ENCODE assay signal across 12 cellular contexts in genomic region chr20:44896583-44896982, GRCh38. TPM values are rescaled to one million over a fixed set of nuclear protein-coding genes. Genes with fewer than 3 reads are reported as not detected.
DNase-seq lines count a peak whose midpoint lies in the region; ATAC-seq and TF ChIP-seq lines count a peak whose summit lies in the region.
"Had no signal": no experiment of that assay in that cellular context is flagged by ENCODE, and none has a peak within 500 bp of the region (broad histone marks: within the 10 kb centered on the region; RNA-seq: fewer than 3 reads in every experiment).

No MANE protein-coding gene starts in this region.

- no peak for ATAC-seq in central memory CD8-positive, alpha-beta T cell (replicated peaks; ENCODE audit: extremely low read depth, poor library complexity, severe bottlenecking)
- ATAC-seq in omental fat pad (ENCODE audit: low FRiP score): peak; percentile 74

- H3K9me3 Mint-ChIP-seq in central memory CD8-positive, alpha-beta T cell: no peaks in the 10 kb centered on the region

- peaks cover 31% of the 10 kb centered on the region for H3K36me3 Mint-ChIP-seq in central memory CD8-positive, alpha-beta T cell (ENCODE audit: insufficient read depth)

- peaks cover 73% of the 10 kb centered on the region for H3K4me1 Mint-ChIP-seq in central memory CD8-positive, alpha-beta T cell

- peak overlapping the region; percentile 39 for H3K4me3 Mint-ChIP-seq in central memory CD8-positive, alpha-beta T cell

- TF ChIP-seq POLR2A in NB4 (IDR thresholded peaks at IDR 0.05; ENCODE audit: extremely low read depth, insufficient read length): no peak

- DNase-seq in EH (ENCODE audit: low read depth) (peak; percentile 44), NB4 (ENCODE audit: low read depth) (peak; percentile 91), omental fat pad (ENCODE audit: low spot score) (no peak), DMS114 treated with DMSO at 0.1 percent for 48 hours (lab: John Stamatoyannopoulos, UW; ENCODE audit: unreplicated experiment) (no peak), NCI-H748 (lab: John Stamatoyannopoulos, UW; ENCODE audit: unreplicated experiment) (no peak), NCI-H2029 treated with DMSO at 0.1 percent for 48 hours (lab: John Stamatoyannopoulos, UW) (no peak), RPMI8226 (no peak)
- no peak for DNase-seq in central memory CD8-positive, alpha-beta T cell (ENCODE audit: low spot score in 2 of 2)
- DNase-seq: dermis blood vessel endothelial cell; NCI-H187 treated with DMSO at 0.1 percent for 48 hours; stimulated activated CD4-positive, alpha-beta T cell treated with anti-CD3 and anti-CD28 coated beads, Interleukin-4, amount 100 ng/mL, for 1 hour had no signal

- H3K4me3 ChIP-seq in NB4 (ENCODE audit: low read depth, low read length): peak overlapping the region; percentile 14
- H3K4me3 ChIP-seq: suprapubic skin had no signal

- no peaks in the 10 kb centered on the region for H3K27me3 Mint-ChIP-seq in central memory CD8-positive, alpha-beta T cell

- peak overlapping the region; percentile 54 for H3K27ac Mint-ChIP-seq in central memory CD8-positive, alpha-beta T cell (ENCODE audit: low read depth)

- no peak for TF ChIP-seq CTCF in NB4 (IDR thresholded peaks at IDR 0.05; ENCODE audit: low read depth, low read length)
- no peak for TF ChIP-seq CTCF in omental fat pad (IDR thresholded peaks at IDR 0.05)

RNA-seq across cellular contexts. Expression of gene YWHAB, which starts 11.1 kb away (rescaled TPM):
- 100 to 1,000 TPM; 114 to 153 (median 143) TPM for total RNA-seq in omental fat pad

RNA-seq across cellular contexts. Expression of gene PABPC1L, which starts 13.3 kb away (rescaled TPM):
- total RNA-seq in omental fat pad: 10 to 100 TPM in 2 of 4 donors, 1 to 10 TPM in 2; 5.1 to 17.1 (median 10.3) TPM

Comparison
In these comparisons a context has a peak if more than half of its experiments do, and no peak if none do; other contexts are left out.
1. DNase-seq: peak in EH (single experiment) and NB4 (single experiment); none in central memory CD8-positive, alpha-beta T cell (0 of 2), omental fat pad (single experiment), DMS114 treated with DMSO at 0.1 percent for 48 hours (single experiment), NCI-H748 (single experiment), NCI-H2029 treated with DMSO at 0.1 percent for 48 hours (single experiment) and RPMI8226 (single experiment).